In genomic region chr5:40681351-40682311, GRCh38 we compare ENCODE assay signal across 8 cellular contexts. TPM values are rescaled to one million over a fixed set of nuclear protein-coding genes. Genes with fewer than 3 reads are reported as not detected.
A peak's percentile ranks its signal among the peaks of the same experiment; 100 is the strongest.
DNase-seq lines count a peak whose midpoint lies in the region; ATAC-seq and TF ChIP-seq lines count a peak whose summit lies in the region.

No MANE protein-coding gene starts in this region.

- no peaks in the 10 kb centered on the region for H3K9me3 Mint-ChIP-seq in CD4-positive, alpha-beta T cell

- intact Hi-C loops in CD4-positive, alpha-beta T cell (cut with DNase I, micrococcal nuclease), result loop anchor here (2.0 to 5.0 kb wide), 4 partner anchors 59 to 271 kb away; no protein-coding TSS in a partner anchor
- intact Hi-C loops in thyroid gland (cut with DNase I), result loop anchor here (10.0 kb wide), 2 partner anchors 967 to 1097 kb away; no protein-coding TSS in a partner anchor

- H3K27me3 ChIP-seq in CD4-positive, alpha-beta T cell (ENCODE audit: control insufficient read depth, insufficient read depth, low read length), result no peaks in the 10 kb centered on the region
- H3K27me3 ChIP-seq in mononuclear cell (ENCODE audit: insufficient read depth, low read length), result no peaks in the 10 kb centered on the region
- no peaks in the 10 kb centered on the region for H3K27me3 ChIP-seq in thyroid gland

- DNase-seq in CD4-positive, alpha-beta T cell, result peak in 5 of 10 experiments; percentile 12 to 44 (median 22)
- DNase-seq in UCSD-AML1 (lab: John Stamatoyannopoulos, UW; ENCODE audit: unreplicated experiment) (peak; percentile 63), thyroid gland (peak in 1 of 2 donors; percentile 7), mesenteric fat pad (ENCODE audit: low spot score) (no peak), dedifferentiated amniotic fluid mesenchymal stem cell (ENCODE audit: extremely low spot score) (no peak)
- DNase-seq in effector CD8-positive, alpha-beta T cell (lab: John Stamatoyannopoulos, UW), result peak; percentile 25

- peaks cover 60% of the 10 kb centered on the region for H3K4me1 Mint-ChIP-seq in CD4-positive, alpha-beta T cell (ENCODE audit: low read depth)

- H3K4me1 ChIP-seq in mononuclear cell (ENCODE audit: insufficient read depth, low read length), result peaks cover 61% of the 10 kb centered on the region
- peaks cover 4 to 14% of the 10 kb centered on the region in 2 donors for H3K4me1 ChIP-seq in thyroid gland

- no peak for TF ChIP-seq CTCF in CD4-positive, alpha-beta T cell (IDR thresholded peaks at IDR 0.05)
- TF ChIP-seq CTCF in thyroid gland (IDR thresholded peaks at IDR 0.05), result no peak

- H3K4me3 Mint-ChIP-seq in CD4-positive, alpha-beta T cell, result peak overlapping the region; percentile 99

- H3K4me3 ChIP-seq in mononuclear cell (ENCODE audit: low read length), result peak overlapping the region; percentile 87
- H3K4me3 ChIP-seq in thyroid gland (replicated peaks in 1 of 3), result peak overlapping the region in 2 of 3 donors; percentile 8 to 64

- POLR2A ChIA-PET in CD4-positive, alpha-beta T cell (lab: Charles Lee), result interaction anchor here (0.6 to 9.6 kb wide), 10 partner anchors 12 to 304 kb away, joined by 3 to 103 read pairs (median 6); no protein-coding TSS in a partner anchor

- peaks cover 75% of the 10 kb centered on the region for H3K36me3 Mint-ChIP-seq in CD4-positive, alpha-beta T cell (ENCODE audit: low read depth)

- no peak for ATAC-seq in CD4-positive, alpha-beta T cell (ENCODE audit: poor library complexity)
- peak; percentile 21 for ATAC-seq in HG02588 (IDR thresholded peaks at IDR 0.05; ENCODE audit: unreplicated experiment)

- no peaks in the 10 kb centered on the region for H3K9me3 ChIP-seq in CD4-positive, alpha-beta T cell (ENCODE audit: control insufficient read depth, low read length)
- H3K9me3 ChIP-seq in mononuclear cell (ENCODE audit: low read depth, low read length) (no peaks in the 10 kb centered on the region), thyroid gland (no peaks in the 10 kb centered on the region)

- WGBS in thyroid gland, 2 donors, result 28 to 30% methylated on average over 37 to 38 of the region's 71 CpGs

- TF ChIP-seq POLR2A in thyroid gland (IDR thresholded peaks at IDR 0.05), result no peak

- CTCF ChIA-PET in CD4-positive, alpha-beta T cell (lab: Charles Lee), result interaction anchor here (0.9 to 1.4 kb wide), 2 partner anchors 190 to 297 kb away, joined by 3 read pairs; no protein-coding TSS in a partner anchor

- H3K27me3 Mint-ChIP-seq in CD4-positive, alpha-beta T cell, result no peaks in the 10 kb centered on the region

- H3K27ac ChIP-seq in CD4-positive, alpha-beta T cell (ENCODE audit: low read depth, low read length), result peak overlapping the region; percentile 82
- peak overlapping the region in 2 of 3 donors; percentile 82 to 97 for H3K27ac ChIP-seq in thyroid gland

- H3K36me3 ChIP-seq in thyroid gland, result no peaks in the 10 kb centered on the region

- peak overlapping the region; percentile 84 for H3K27ac Mint-ChIP-seq in CD4-positive, alpha-beta T cell

RNA-seq across cellular contexts. Expression of gene PTGER4, which starts 1.9 kb away (rescaled TPM):
- 100 to 1,000 TPM; 352 to 356 TPM for total RNA-seq in CD4-positive, alpha-beta T cell
- total RNA-seq in mononuclear cell (441 TPM), thyroid gland (10 to 100 TPM; 10.9 to 14.3 (median 12.0) TPM), mesenteric fat pad (14.8 TPM)

Comparison
In these comparisons a context has a peak if more than half of its experiments do, and no peak if none do; other contexts are left out.
1. DNase-seq: peak in UCSD-AML1 (single experiment) and effector CD8-positive, alpha-beta T cell (single experiment); none in mesenteric fat pad (single experiment) and dedifferentiated amniotic fluid mesenchymal stem cell (single experiment).
2. RNA of gene PTGER4, which starts 1.9 kb away (total RNA-seq): 441 TPM in mononuclear cell (single experiment) and 352 to 356 TPM in CD4-positive, alpha-beta T cell; 14.8 TPM in mesenteric fat pad (single experiment) and 10.9 to 14.3 TPM in thyroid gland; every median in the first group is over 10 times any median in the second.